In genomic region chr11:120215634-120216033, GRCh38 we compare ENCODE assay signal across 13 cellular contexts. TPM values are rescaled to one million over a fixed set of nuclear protein-coding genes. Genes with fewer than 3 reads are reported as not detected.
DNase-seq lines count a peak whose midpoint lies in the region; ATAC-seq and TF ChIP-seq lines count a peak whose summit lies in the region.
"Had no signal": no experiment of that assay in that cellular context is flagged by ENCODE, and none has a peak within 500 bp of the region (broad histone marks: within the 10 kb centered on the region; RNA-seq: fewer than 3 reads in every experiment).

No MANE protein-coding gene starts in this region.

- H3K4ac ChIP-seq in trophoblast cell (ENCODE audit: low read depth, low read length) = no peak overlapping the region

- no peak overlapping the region for H3K23ac ChIP-seq in trophoblast cell (ENCODE audit: low read length)

- no peak overlapping the region for H2AK5ac ChIP-seq in trophoblast cell (ENCODE audit: low read length)

- no peaks in the 10 kb centered on the region for H3K79me2 ChIP-seq in trophoblast cell (ENCODE audit: control insufficient read depth, insufficient read depth, low read length, poor library complexity)

- no peak overlapping the region for H3K9ac ChIP-seq in trophoblast cell (ENCODE audit: low read length)

- H3K18ac ChIP-seq in trophoblast cell (ENCODE audit: low read length) = peak overlapping the region; percentile 34

- H3K27me3 ChIP-seq in heart left ventricle (no peaks in the 10 kb centered on the region), trophoblast cell (ENCODE audit: insufficient read depth, low read length) (peaks cover 22% of the 10 kb centered on the region), HAP-1 (ENCODE audit: low read depth) (no peaks in the 10 kb centered on the region)
- H3K27me3 ChIP-seq: BE2C had no signal

- H2AFZ ChIP-seq in trophoblast cell (ENCODE audit: insufficient read depth, low read length, poor library complexity) = no peak overlapping the region

- H3K4me1 ChIP-seq in heart left ventricle (peaks cover 0 to 79% (median 37%) of the 10 kb centered on the region in 12 donors), trophoblast cell (ENCODE audit: control insufficient read depth in 1 of 2, insufficient read depth in 2 of 2, low read length in 2 of 2) (peaks cover 11 to 24% of the 10 kb centered on the region in 2 experiments), HAP-1 (peaks cover 7% of the 10 kb centered on the region)

- H3K27ac ChIP-seq in heart left ventricle = peak overlapping the region in 10 of 12 donors; percentile 28 to 64 (median 50)
- H3K27ac ChIP-seq in trophoblast cell (ENCODE audit: low read depth, low read length) = no peak overlapping the region

- in situ Hi-C loops in HAP-1 (cut with MboI; ENCODE audit: low sequenced_read_pairs) = no loop called here

- H4K8ac ChIP-seq in trophoblast cell (ENCODE audit: low read depth, low read length) = peak overlapping the region; percentile 24

- H2BK12ac ChIP-seq in trophoblast cell (ENCODE audit: low read length) = no peak overlapping the region

- H3K14ac ChIP-seq in trophoblast cell (ENCODE audit: low read length) = no peak overlapping the region

- H4K91ac ChIP-seq in trophoblast cell (ENCODE audit: low read depth, low read length) = peak overlapping the region; percentile 37

- no peak for TF ChIP-seq CTCF in heart left ventricle (IDR thresholded peaks at IDR 0.05)

- no peak overlapping the region for H3K4me2 ChIP-seq in trophoblast cell (ENCODE audit: low read length)

- no peak for TF ChIP-seq POLR2A in heart left ventricle (IDR thresholded peaks at IDR 0.05)

- no peaks in the 10 kb centered on the region for H3K9me3 ChIP-seq in heart left ventricle
- no peaks in the 10 kb centered on the region for H3K9me3 ChIP-seq in trophoblast cell (ENCODE audit: insufficient read depth, low read depth, low read length)
- H3K9me3 ChIP-seq in HAP-1 = no peaks in the 10 kb centered on the region
- H3K9me3 ChIP-seq: BE2C had no signal

- H2BK120ac ChIP-seq in trophoblast cell (ENCODE audit: insufficient read depth, low read length, poor library complexity) = no peak overlapping the region

- H3K36me3 ChIP-seq in heart left ventricle = peaks cover 0 to 23% (median 0%) of the 10 kb centered on the region in 9 donors
- H3K36me3 ChIP-seq in trophoblast cell (ENCODE audit: control insufficient read depth in 1 of 2, insufficient read depth in 2 of 2, low read length in 2 of 2) = no peaks in the 10 kb centered on the region
- no peaks in the 10 kb centered on the region for H3K36me3 ChIP-seq in HAP-1 (replicated peaks)
- H3K36me3 ChIP-seq: BE2C had no signal

- no peak overlapping the region for H2BK5ac ChIP-seq in trophoblast cell (ENCODE audit: low read depth, low read length, poor library complexity)

- WGBS in heart left ventricle, 4 donors = 61 to 74% (median 71%) methylated on average over 5 of the region's 5 CpGs
- WGBS in trophoblast cell (ENCODE audit: extremely low coverage, insufficient coverage, insufficient read length) = no CpG with 5 or more reads among the region's 5 CpGs

- DNase-seq in COLO829 (ENCODE audit: low spot score) (peak; percentile 68), amniotic epithelial cell (ENCODE audit: low read depth) (peak; percentile 40), heart left ventricle (peak; percentile 41 to 73 (median 62)), trophoblast cell (peak; percentile 51 to 68), HAP-1 (ENCODE audit: low spot score in 2 of 2) (no peak), NCI-H1436 (lab: John Stamatoyannopoulos, UW) (no peak), 8988T (no peak)
- DNase-seq in stimulated activated naive CD8-positive, alpha-beta T cell treated with anti-CD3 and anti-CD28 coated beads, Interleukin-15, Interleukin-2, amounts not matched to agents 100 U/mL and 50 U/mL, for 24 hours = no peak
- DNase-seq: BE2C, H9, naive B cell had no signal

- peak in 3 of 4 donors; percentile 29 to 41 (median 35) for ATAC-seq in heart left ventricle
- ATAC-seq in stimulated activated naive CD8-positive, alpha-beta T cell treated with anti-CD3 and anti-CD28 coated beads, Interleukin-15, Interleukin-2, amounts not matched to agents 100 U/mL and 50 U/mL, for 24 hours = no peak
- ATAC-seq: activated CD4-positive, CD25-positive, alpha-beta regulatory T cell treated with anti-CD3 and anti-CD28 coated beads, Interleukin-2, amount 50 U/mL, for 24 hours; stimulated activated memory B cell treated with anti-CD40 and anti-IgM and Interleukin-4, amounts not matched to agents 10 μg/mL and 1 μg/mL and 100 μg/mL, for 72 hours had no signal

- intact Hi-C loops in heart left ventricle (cut with DNase I) = loop anchor here in 2 of 10 donors (5.0 kb wide), 1 partner anchor 33 kb away; no protein-coding TSS in a partner anchor

- no peaks in the 10 kb centered on the region for H3K79me1 ChIP-seq in trophoblast cell (ENCODE audit: low read length)

- H3K4me3 ChIP-seq in heart left ventricle (peak overlapping the region in 3 of 12 donors; percentile 1 to 21 (median 5)), trophoblast cell (ENCODE audit: low read depth, low read length) (no peak overlapping the region), HAP-1 (no peak overlapping the region)

- H4K12ac ChIP-seq in trophoblast cell (ENCODE audit: low read depth, low read length) = no peak overlapping the region

RNA-seq across cellular contexts. Expression of gene OAF, which starts 4.8 kb away (rescaled TPM):
- 10 to 100 TPM; 10.3 to 41.9 (median 19.9) TPM for total RNA-seq in heart left ventricle
- 10 to 100 TPM; 11.9 to 26.4 TPM for polyA plus RNA-seq in heart left ventricle
- polyA plus RNA-seq in trophoblast cell (2013) = 15.2 and 18.2 TPM in 2 replicates

RNA-seq across cellular contexts. Expression of gene POU2F3, which starts 24.3 kb away (rescaled TPM):
- total RNA-seq in heart left ventricle = under 1 TPM in 1 of 9 donors, not detected in 8; 0.15 TPM
- not detected for polyA plus RNA-seq in heart left ventricle
- 18.6 and 19.6 TPM in 2 replicates for polyA plus RNA-seq in trophoblast cell (2013)

Comparison
In these comparisons a context has a peak if more than half of its experiments do, and no peak if none do; other contexts are left out.
1. DNase-seq: peak in COLO829 (single experiment), amniotic epithelial cell (single experiment), heart left ventricle (5 of 5) and trophoblast cell (2 of 2); none in HAP-1 (0 of 2), NCI-H1436 (single experiment), stimulated activated naive CD8-positive, alpha-beta T cell treated with anti-CD3 and anti-CD28 coated beads, Interleukin-15, Interleukin-2, amounts not matched to agents 100 U/mL and 50 U/mL, for 24 hours (single experiment) and 8988T (single experiment).